Comparison of ENCODE assay signal across 29 cellular contexts in the genomic region with DNA sequence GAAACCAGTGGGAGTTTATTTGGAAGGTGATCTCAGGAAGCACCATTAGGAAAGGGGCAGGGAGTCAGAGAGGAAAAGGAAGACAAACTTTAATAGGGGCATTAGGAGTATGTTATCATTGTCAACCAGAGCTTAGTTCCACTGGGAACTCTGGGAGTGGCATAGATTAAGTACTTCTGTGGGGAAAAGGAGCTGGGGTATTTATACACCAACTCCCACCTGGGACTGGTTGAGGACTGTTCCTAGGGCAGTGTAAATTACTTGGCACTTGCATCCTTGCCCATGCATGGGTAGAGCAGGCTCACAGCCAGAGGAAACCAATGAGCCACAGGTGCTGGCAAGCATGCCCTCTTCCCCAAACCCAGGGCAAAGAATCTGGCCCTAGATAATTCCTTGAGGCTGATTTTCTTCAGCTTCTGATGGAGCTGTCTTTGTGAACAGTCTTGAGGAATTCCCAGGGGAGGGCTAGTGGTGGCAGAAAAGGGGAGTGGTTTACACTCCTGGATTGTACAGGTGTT.
"Had no signal": no experiment of that assay in that cellular context is flagged by ENCODE, and none has a peak within 500 bp of the region (broad histone marks: within the 10 kb centered on the region; RNA-seq: fewer than 3 reads in every experiment).

No MANE protein-coding gene starts in this region.

- H3K4me3 Mint-ChIP-seq: activated CD4-positive, alpha-beta memory T cell treated with anti-CD3 and anti-CD28 coated beads, Interleukin-2, amount 10 ng/mL, durations not matched to agents 7 days and 5 days; activated CD4-positive, alpha-beta T cell treated with anti-CD3 and anti-CD28 coated beads, Interleukin-2, amount 10 ng/mL, durations not matched to agents 24 days and 14 days; activated T-cell treated with anti-CD3 and anti-CD28 coated beads, Interleukin-2, amount 50 U/mL, for 4 hours; activated T-helper 17 cell treated with anti-CD3 and anti-CD28 coated beads, Interleukin-2, amount 50 U/mL, for 72 hours; naive B cell; stimulated activated naive B cell treated with anti-CD40 and anti-IgM and Interleukin-4, amounts not matched to agents 10 μg/mL and 1 μg/mL and 100 μg/mL, for 72 hours had no signal

- H3K4me1 ChIP-seq: left ventricle myocardium inferior, parathyroid adenoma had no signal

- H3K27me3 Mint-ChIP-seq: activated CD4-positive, alpha-beta memory T cell treated with anti-CD3 and anti-CD28 coated beads, Interleukin-2, amount 10 ng/mL, durations not matched to agents 7 days and 5 days; activated CD4-positive, alpha-beta T cell treated with anti-CD3 and anti-CD28 coated beads, Interleukin-2, amount 10 ng/mL, durations not matched to agents 24 days and 14 days had no signal

- H3K36me3 ChIP-seq: brain microvascular endothelial cell, gastroesophageal sphincter, left ventricle myocardium inferior, right atrium auricular region, stomach, suprapubic skin, tibial nerve had no signal

- FAIRE-seq: astrocyte, endothelial cell of umbilical vein had no signal

- H3K9me3 Mint-ChIP-seq: activated CD4-positive, alpha-beta T cell treated with anti-CD3 and anti-CD28 coated beads, Interleukin-2, amount 10 ng/mL, durations not matched to agents 24 days and 14 days; activated T-helper 17 cell treated with anti-CD3 and anti-CD28 coated beads, Interleukin-2, amount 50 U/mL, for 72 hours had no signal

- DNase-seq: activated CD4-positive, alpha-beta memory T cell treated with anti-CD3 and anti-CD28 coated beads, Interleukin-2, amount 10 ng/mL, durations not matched to agents 7 days and 5 days; activated CD4-positive, alpha-beta T cell treated with anti-CD3 and anti-CD28 coated beads, Interleukin-2, amount 10 ng/mL, durations not matched to agents 24 days and 14 days; activated CD4-positive, CD25-positive, alpha-beta regulatory T cell treated with anti-CD3 and anti-CD28 coated beads, Interleukin-2, amount 50 U/mL, for 72 hours; activated CD8-positive, alpha-beta memory T cell treated with anti-CD3 and anti-CD28 coated beads, Interleukin-2, amount 50 U/mL, for 48 hours; activated gamma-delta T cell treated with Interleukin-2 at 50 U/mL for 16 hours; activated naive CD4-positive, alpha-beta T cell treated with anti-CD3 and anti-CD28 coated beads, Interleukin-2, amount 50 U/mL, for 16 hours; activated T-cell treated with anti-CD3 and anti-CD28 coated beads, Interleukin-2, amount 50 U/mL, for 4 hours; amniotic stem cell; brain microvascular endothelial cell; caudate nucleus; head of caudate nucleus; hypothalamus; left ventricle myocardium inferior; naive B cell; occipital lobe; stimulated activated CD4-positive, alpha-beta T cell treated with anti-CD3 and anti-CD28 coated beads, Interleukin-15, amount 100 ng/mL, for 24 hours; stimulated activated CD4-positive, alpha-beta T cell treated with anti-CD3 and anti-CD28 coated beads, Interleukin-2, amount 100 ng/mL, for 24 hours; stimulated activated naive B cell treated with anti-CD40 and anti-IgM and Interleukin-4, amounts not matched to agents 10 μg/mL and 1 μg/mL and 100 μg/mL, for 72 hours; stomach had no signal

- H3K4me3 ChIP-seq: gastroesophageal sphincter, left ventricle myocardium inferior, lung, right atrium auricular region, stomach, suprapubic skin, tibial nerve had no signal

- H3K9me3 ChIP-seq: gastroesophageal sphincter, right atrium auricular region, stomach, suprapubic skin, tibial nerve had no signal

- H3K27me3 ChIP-seq: brain microvascular endothelial cell, gastroesophageal sphincter, right atrium auricular region, tibial nerve had no signal

- H3K27ac Mint-ChIP-seq: activated CD4-positive, alpha-beta memory T cell treated with anti-CD3 and anti-CD28 coated beads, Interleukin-2, amount 10 ng/mL, durations not matched to agents 7 days and 5 days; activated CD4-positive, alpha-beta T cell treated with anti-CD3 and anti-CD28 coated beads, Interleukin-2, amount 10 ng/mL, durations not matched to agents 24 days and 14 days; activated T-helper 17 cell treated with anti-CD3 and anti-CD28 coated beads, Interleukin-2, amount 50 U/mL, for 72 hours; stimulated activated naive B cell treated with anti-CD40 and anti-IgM and Interleukin-4, amounts not matched to agents 10 μg/mL and 1 μg/mL and 100 μg/mL, for 72 hours had no signal

- H3K36me3 Mint-ChIP-seq: stimulated activated naive B cell treated with anti-CD40 and anti-IgM and Interleukin-4, amounts not matched to agents 10 μg/mL and 1 μg/mL and 100 μg/mL, for 72 hours had no signal

- H3K27ac ChIP-seq: brain microvascular endothelial cell, left ventricle myocardium inferior, parathyroid adenoma, right atrium auricular region, stomach, suprapubic skin, tibial nerve, VCaP had no signal

- ATAC-seq: activated T-cell treated with anti-CD3 and anti-CD28 coated beads, Interleukin-2, amount 50 U/mL, for 4 hours; activated T-helper 17 cell treated with anti-CD3 and anti-CD28 coated beads, Interleukin-2, amount 50 U/mL, for 72 hours; gastroesophageal sphincter; stimulated activated naive B cell treated with anti-CD40 and anti-IgM and Interleukin-4, amounts not matched to agents 10 μg/mL and 1 μg/mL and 100 μg/mL, for 72 hours had no signal

- H3K4me1 Mint-ChIP-seq: activated CD4-positive, alpha-beta memory T cell treated with anti-CD3 and anti-CD28 coated beads, Interleukin-2, amount 10 ng/mL, durations not matched to agents 7 days and 5 days; activated CD4-positive, alpha-beta T cell treated with anti-CD3 and anti-CD28 coated beads, Interleukin-2, amount 10 ng/mL, durations not matched to agents 24 days and 14 days; activated T-helper 17 cell treated with anti-CD3 and anti-CD28 coated beads, Interleukin-2, amount 50 U/mL, for 72 hours; naive B cell; stimulated activated naive B cell treated with anti-CD40 and anti-IgM and Interleukin-4, amounts not matched to agents 10 μg/mL and 1 μg/mL and 100 μg/mL, for 72 hours had no signal
